15 cellular contexts compared by ENCODE assay signal in the genomic region with DNA sequence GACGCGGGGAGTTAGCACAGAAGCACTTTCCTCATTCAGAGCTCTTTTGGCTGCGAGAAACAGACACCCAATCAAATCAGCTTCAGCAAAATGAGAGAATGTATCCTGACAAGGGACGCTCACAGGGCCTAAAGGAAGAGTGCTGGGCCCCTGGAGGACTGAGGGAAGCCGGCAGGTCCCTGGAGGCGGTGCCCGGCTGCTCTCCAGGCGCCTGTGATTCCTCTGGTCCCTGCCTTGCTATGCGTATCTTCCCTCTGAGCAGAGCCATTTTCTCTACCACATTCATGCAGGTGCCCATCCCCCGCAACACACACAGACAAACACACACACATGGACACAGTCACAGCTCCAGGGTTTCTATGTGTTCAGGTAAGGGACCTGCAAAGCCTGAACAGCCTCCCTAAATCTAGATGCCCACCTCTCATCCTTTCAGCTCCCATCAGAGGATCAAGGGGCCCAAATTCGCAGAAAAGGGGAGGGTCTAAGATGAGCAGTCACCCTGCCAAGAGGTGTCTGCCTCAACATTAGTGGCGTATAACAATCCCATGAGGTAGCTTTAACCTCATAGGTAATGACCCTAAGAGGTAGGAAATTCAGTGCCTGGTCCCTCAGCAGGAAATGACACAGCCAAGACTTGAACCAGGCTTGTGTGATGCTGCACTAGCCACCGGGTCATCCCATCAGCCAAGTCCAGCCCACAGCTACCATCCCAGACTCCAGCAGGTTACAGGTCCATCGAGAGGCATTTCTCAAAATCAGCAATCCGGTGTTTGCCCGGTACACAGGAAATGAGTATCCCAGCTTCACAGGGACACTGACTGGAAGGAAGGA. TPM values are rescaled to one million over a fixed set of nuclear protein-coding genes. Genes with fewer than 3 reads are reported as not detected.
DNase-seq lines count a peak whose midpoint lies in the region; ATAC-seq and TF ChIP-seq lines count a peak whose summit lies in the region.
"Had no signal": no experiment of that assay in that cellular context is flagged by ENCODE, and none has a peak within 500 bp of the region (broad histone marks: within the 10 kb centered on the region; RNA-seq: fewer than 3 reads in every experiment).

No MANE protein-coding gene starts in this region.

- peaks cover 11% of the 10 kb centered on the region for H3K36me3 Mint-ChIP-seq in stimulated activated memory B cell treated with anti-CD40 and anti-IgM and Interleukin-4, amounts not matched to agents 10 μg/mL and 1 μg/mL and 100 μg/mL, for 72 hours
- peaks cover 9% of the 10 kb centered on the region for H3K36me3 Mint-ChIP-seq in activated naive CD8-positive, alpha-beta T cell treated with anti-CD3 and anti-CD28 coated beads for 36 hours
- H3K36me3 Mint-ChIP-seq: mesothelial cell of epicardium had no signal

- H3K36me3 ChIP-seq in gastroesophageal sphincter, result peaks cover 0 to 12% of the 10 kb centered on the region in 2 donors
- H3K36me3 ChIP-seq: sigmoid colon had no signal

- H3K27me3 Mint-ChIP-seq in stimulated activated memory B cell treated with anti-CD40 and anti-IgM and Interleukin-4, amounts not matched to agents 10 μg/mL and 1 μg/mL and 100 μg/mL, for 72 hours, result no peaks in the 10 kb centered on the region
- H3K27me3 Mint-ChIP-seq in activated naive CD8-positive, alpha-beta T cell treated with anti-CD3 and anti-CD28 coated beads for 36 hours, result no peaks in the 10 kb centered on the region

- ATAC-seq in GM19397 (IDR thresholded peaks at IDR 0.05; ENCODE audit: unreplicated experiment) (peak; percentile 17), HG02973 (IDR thresholded peaks at IDR 0.05; ENCODE audit: unreplicated experiment) (peak; percentile 18), gastroesophageal sphincter (no peak)
- no peak for ATAC-seq in stimulated activated memory B cell treated with anti-CD40 and anti-IgM and Interleukin-4, amounts not matched to agents 10 μg/mL and 1 μg/mL and 100 μg/mL, for 72 hours
- ATAC-seq: Right ventricle myocardium inferior had no signal

- TF ChIP-seq POLR2A in gastroesophageal sphincter (IDR thresholded peaks at IDR 0.05), result no peak

- no peaks in the 10 kb centered on the region for H3K4me1 ChIP-seq in gastroesophageal sphincter
- H3K4me1 ChIP-seq: sigmoid colon had no signal

- peaks cover 3% of the 10 kb centered on the region for H3K9me3 Mint-ChIP-seq in stimulated activated memory B cell treated with anti-CD40 and anti-IgM and Interleukin-4, amounts not matched to agents 10 μg/mL and 1 μg/mL and 100 μg/mL, for 72 hours
- no peaks in the 10 kb centered on the region for H3K9me3 Mint-ChIP-seq in activated naive CD8-positive, alpha-beta T cell treated with anti-CD3 and anti-CD28 coated beads for 36 hours
- H3K9me3 Mint-ChIP-seq: mesothelial cell of epicardium had no signal

- 56 to 72% methylated on average over 5 to 13 of the region's 16 CpGs for WGBS in gastroesophageal sphincter (ENCODE audit: low coverage in 1 of 2), 2 donors

- no peak overlapping the region for H3K27ac ChIP-seq in gastroesophageal sphincter
- H3K27ac ChIP-seq: sigmoid colon had no signal

- peaks cover 46% of the 10 kb centered on the region for H3K4me1 Mint-ChIP-seq in stimulated activated memory B cell treated with anti-CD40 and anti-IgM and Interleukin-4, amounts not matched to agents 10 μg/mL and 1 μg/mL and 100 μg/mL, for 72 hours
- peaks cover 13% of the 10 kb centered on the region for H3K4me1 Mint-ChIP-seq in activated naive CD8-positive, alpha-beta T cell treated with anti-CD3 and anti-CD28 coated beads for 36 hours
- H3K4me1 Mint-ChIP-seq: mesothelial cell of epicardium had no signal

- no peak for TF ChIP-seq CTCF in gastroesophageal sphincter (IDR thresholded peaks at IDR 0.05)

- DNase-seq in SK-N-DZ (ENCODE audit: low spot score), result peak; percentile 20
- no peak for DNase-seq in activated CD4-positive, alpha-beta T cell treated with anti-CD3 and anti-CD28 coated beads for 48 hours
- DNase-seq in activated naive CD8-positive, alpha-beta T cell treated with anti-CD3 and anti-CD28 coated beads for 36 hours, result no peak
- DNase-seq: activated CD4-positive, alpha-beta T cell treated with anti-CD3 and anti-CD28 coated beads, Interleukin-2, amount 50 U/mL, for 4 hours; activated naive CD4-positive, alpha-beta T cell treated with anti-CD3 and anti-CD28 coated beads, Interleukin-2, amount 50 U/mL, for 16 hours; EL; NCI-H2029 treated with DMSO at 0.1 percent for 48 hours; sigmoid colon had no signal

- no peak overlapping the region for H3K4me3 ChIP-seq in gastroesophageal sphincter
- H3K4me3 ChIP-seq: sigmoid colon had no signal

- TF ChIP-seq EP300 in gastroesophageal sphincter (IDR thresholded peaks at IDR 0.05), result no peak

- peak overlapping the region; percentile 7 for H3K4me3 Mint-ChIP-seq in stimulated activated memory B cell treated with anti-CD40 and anti-IgM and Interleukin-4, amounts not matched to agents 10 μg/mL and 1 μg/mL and 100 μg/mL, for 72 hours
- H3K4me3 Mint-ChIP-seq in activated naive CD8-positive, alpha-beta T cell treated with anti-CD3 and anti-CD28 coated beads for 36 hours, result no peak overlapping the region
- H3K4me3 Mint-ChIP-seq: mesothelial cell of epicardium had no signal

- H3K27me3 ChIP-seq in gastroesophageal sphincter, result peaks cover 11% of the 10 kb centered on the region
- H3K27me3 ChIP-seq: sigmoid colon had no signal

- peak overlapping the region; percentile 66 for H3K27ac Mint-ChIP-seq in stimulated activated memory B cell treated with anti-CD40 and anti-IgM and Interleukin-4, amounts not matched to agents 10 μg/mL and 1 μg/mL and 100 μg/mL, for 72 hours
- H3K27ac Mint-ChIP-seq in activated naive CD8-positive, alpha-beta T cell treated with anti-CD3 and anti-CD28 coated beads for 36 hours, result no peak overlapping the region
- H3K27ac Mint-ChIP-seq: mesothelial cell of epicardium had no signal

- H3K9me3 ChIP-seq in gastroesophageal sphincter, result no peaks in the 10 kb centered on the region
- H3K9me3 ChIP-seq: sigmoid colon had no signal

RNA-seq across cellular contexts. Expression of gene PTAFR, which starts 29.0 kb away (rescaled TPM):
- 0.05 and 0.97 TPM in 2 replicates for polyA plus RNA-seq in SK-N-DZ (2014; cell fraction: cytosol; rRNA removed)
- 0.31 TPM in 1 of 2 replicates, not detected in the other for polyA plus RNA-seq in SK-N-DZ (2014; cell fraction: nucleus; rRNA removed)
- total RNA-seq in gastroesophageal sphincter, result 1 to 10 TPM; 3.3 to 8.8 (median 4.9) TPM
- under 1 TPM; 0.22 to 0.29 TPM for total RNA-seq in activated naive CD8-positive, alpha-beta T cell treated with anti-CD3 and anti-CD28 coated beads for 36 hours
- total RNA-seq: glomerular endothelial cell had no signal

RNA-seq across cellular contexts. Expression of gene EYA3, which starts 59.1 kb away (rescaled TPM):
- polyA plus RNA-seq in SK-N-DZ (2014; cell fraction: cytosol; rRNA removed), result 11.8 and 18.6 TPM in 2 replicates
- polyA plus RNA-seq in SK-N-DZ (2014; cell fraction: nucleus; rRNA removed), result 9.3 and 17.9 TPM in 2 replicates
- 10 to 100 TPM in 1 of 4 donors, 1 to 10 TPM in 3; 8.4 to 14.5 (median 9.6) TPM for total RNA-seq in gastroesophageal sphincter
- total RNA-seq in activated naive CD8-positive, alpha-beta T cell treated with anti-CD3 and anti-CD28 coated beads for 36 hours, result 10 to 100 TPM; 30.0 to 30.3 TPM

Comparison
In these comparisons a context has a peak if more than half of its experiments do, and no peak if none do; other contexts are left out.
1. ATAC-seq: peak in GM19397 (single experiment) and HG02973 (single experiment); none in stimulated activated memory B cell treated with anti-CD40 and anti-IgM and Interleukin-4, amounts not matched to agents 10 μg/mL and 1 μg/mL and 100 μg/mL, for 72 hours (single experiment) and gastroesophageal sphincter (single experiment).